In genomic region chr17:38869647-38870258, GRCh38 we compare ENCODE assay signal across 8 cellular contexts. TPM values are rescaled to one million over a fixed set of nuclear protein-coding genes. Genes with fewer than 3 reads are reported as not detected.
DNase-seq lines count a peak whose midpoint lies in the region; ATAC-seq, FAIRE-seq and TF ChIP-seq lines count a peak whose summit lies in the region.

A gene with protein sequence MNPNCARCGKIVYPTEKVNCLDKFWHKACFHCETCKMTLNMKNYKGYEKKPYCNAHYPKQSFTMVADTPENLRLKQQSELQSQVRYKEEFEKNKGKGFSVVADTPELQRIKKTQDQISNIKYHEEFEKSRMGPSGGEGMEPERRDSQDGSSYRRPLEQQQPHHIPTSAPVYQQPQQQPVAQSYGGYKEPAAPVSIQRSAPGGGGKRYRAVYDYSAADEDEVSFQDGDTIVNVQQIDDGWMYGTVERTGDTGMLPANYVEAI (plus strand): TSS chr17:38870058. CDS start chr17:38870190, 132 bp downstream.

- peak within 1 kb of the TSS; percentile 99 for H3K4me3 ChIP-seq in CD8-positive, alpha-beta T cell (ENCODE audit: low read depth, low read length)
- H3K4me3 ChIP-seq in OCI-LY7 (ENCODE audit: low read depth, low read length, poor library complexity, severe bottlenecking) (peak within 1 kb of the TSS; percentile 98), mononuclear cell (ENCODE audit: low read length) (peak within 1 kb of the TSS; percentile 100)

- H3K9me3 Mint-ChIP-seq in CD8-positive, alpha-beta T cell, result no peaks in the 10 kb centered on the region

- peaks cover 48% of the 10 kb centered on the region for H3K4me1 ChIP-seq in CD8-positive, alpha-beta T cell (ENCODE audit: insufficient read depth, low read length)
- H3K4me1 ChIP-seq in OCI-LY7 (ENCODE audit: insufficient read depth, low read length, poor library complexity, severe bottlenecking), result peaks cover 62% of the 10 kb centered on the region
- H3K4me1 ChIP-seq in mononuclear cell (ENCODE audit: insufficient read depth, low read length), result peaks cover 56% of the 10 kb centered on the region

- H2AFZ ChIP-seq in OCI-LY7 (ENCODE audit: low read length), result peak within 1 kb of the TSS; percentile 40; the same call in 1 of the 2 replicates

- peaks cover 19% of the 10 kb centered on the region for H3K36me3 Mint-ChIP-seq in CD8-positive, alpha-beta T cell

- H3K4me2 ChIP-seq in OCI-LY7 (ENCODE audit: low read length), result peak within 1 kb of the TSS; percentile 95

- ATAC-seq in CD8-positive, alpha-beta T cell, result peak; percentile 66
- peak; percentile 47 for ATAC-seq in GM19463 (IDR thresholded peaks at IDR 0.05; ENCODE audit: unreplicated experiment)

- H3K9me3 ChIP-seq in CD8-positive, alpha-beta T cell (ENCODE audit: low read length), result no peaks in the 10 kb centered on the region
- H3K9me3 ChIP-seq in OCI-LY7 (ENCODE audit: low read length) (no peaks in the 10 kb centered on the region), mononuclear cell (ENCODE audit: low read depth, low read length) (no peaks in the 10 kb centered on the region)

- no peak for TF ChIP-seq CTCF in CD8-positive, alpha-beta T cell (IDR thresholded peaks at IDR 0.05)
- no peak for TF ChIP-seq CTCF in OCI-LY7 (conservative IDR thresholded peaks at IDR 0.05; ENCODE audit: low read length)

- H3K4me1 Mint-ChIP-seq in CD8-positive, alpha-beta T cell (ENCODE audit: low read depth), result peaks cover 60% of the 10 kb centered on the region

- peaks cover 16% of the 10 kb centered on the region; the same call in 1 of the 2 replicates for H4K20me1 ChIP-seq in OCI-LY7 (ENCODE audit: insufficient read depth, low read length)

- peak within 1 kb of the TSS; percentile 79 for H3K27ac ChIP-seq in CD8-positive, alpha-beta T cell (ENCODE audit: low read depth, low read length)
- peak within 1 kb of the TSS; percentile 91 for H3K27ac ChIP-seq in OCI-LY7 (ENCODE audit: low read depth, low read length, poor library complexity, severe bottlenecking)

- peak within 1 kb of the TSS; percentile 99 for H3K4me3 Mint-ChIP-seq in CD8-positive, alpha-beta T cell

- peak; percentile 98 for FAIRE-seq in HTR-8/SVneo (lab: Jason Lieb, UNC)

- no peaks in the 10 kb centered on the region for H3K9me2 ChIP-seq in OCI-LY7 (ENCODE audit: insufficient read depth, low read length)

- intact Hi-C loops in CD8-positive, alpha-beta T cell (cut with DNase I, micrococcal nuclease), result loop anchor here (1.0 to 10.0 kb wide), 12 partner anchors 16 to 284 kb away; partner anchors contain the start of genes FBXO47 (in 2 of the 2), PSMB3 (in 2 of the 2), RPL23 (in 2 of the 2) and CWC25 (in 1 of the 2)
- intact Hi-C loops in OCI-LY7 (cut with micrococcal nuclease; ENCODE audit: unreplicated experiment), result loop anchor here (1.0 to 10.0 kb wide), 8 partner anchors 29 to 167 kb away; partner anchors contain the start of genes CWC25, FBXO47 and PSMB3

- peak; percentile 79 to 96 (median 85) for DNase-seq in CD8-positive, alpha-beta T cell
- DNase-seq in HTR-8/SVneo (ENCODE audit: insufficient read length, low spot score), result peak; percentile 90
- DNase-seq in OCI-LY7 (ENCODE audit: low spot score), result peak; percentile 94
- peak; percentile 77 for DNase-seq in activated T-cell treated with anti-CD3 and anti-CD28 coated beads for 1 hour (ENCODE audit: low read depth)
- peak; percentile 85 for DNase-seq in epidermal melanocyte (ENCODE audit: insufficient read length, low spot score)
- DNase-seq in stimulated activated CD8-positive, alpha-beta memory T cell treated with anti-CD3 and anti-CD28 coated beads, Interleukin-4, amount 100 ng/mL, for 1 hour (ENCODE audit: low read depth in 2 of 2, low spot score in 1 of 2), result peak; percentile 74 to 80

- H3K79me2 ChIP-seq in OCI-LY7 (ENCODE audit: insufficient read depth, low read depth, low read length), result peaks cover 46% of the 10 kb centered on the region

- no TSS peak for BruUV-seq in OCI-LY7 (replicated peaks; lab: Mats Ljungman, UMichigan)

- H3K27me3 ChIP-seq in CD8-positive, alpha-beta T cell (ENCODE audit: insufficient read depth, low read length), result no peaks in the 10 kb centered on the region
- no peaks in the 10 kb centered on the region for H3K27me3 ChIP-seq in mononuclear cell (ENCODE audit: insufficient read depth, low read length)

- H3K27me3 Mint-ChIP-seq in CD8-positive, alpha-beta T cell (ENCODE audit: low read depth), result no peaks in the 10 kb centered on the region

- peak within 1 kb of the TSS; percentile 97 for H3K27ac Mint-ChIP-seq in CD8-positive, alpha-beta T cell

- H3K36me3 ChIP-seq in CD8-positive, alpha-beta T cell (ENCODE audit: insufficient read depth, low read length), result no peaks in the 10 kb centered on the region
- peaks cover 27% of the 10 kb centered on the region; the same call in 1 of the 2 replicates for H3K36me3 ChIP-seq in OCI-LY7 (ENCODE audit: insufficient read depth, low read length)

- CTCF ChIA-PET in CD8-positive, alpha-beta T cell (lab: Charles Lee), result interaction anchor here (0.8 to 6.8 kb wide), 14 partner anchors 8 to 283 kb away, joined by 3 to 31 read pairs (median 4); partner anchors contain the start of genes FBXO47, LASP1NB and RPL23
- CTCF ChIA-PET in OCI-LY7 (lab: Charles Lee; ENCODE audit: unreplicated experiment), result interaction anchor here (0.6 to 1.4 kb wide), 4 partner anchors 8 to 283 kb away, joined by 3 to 4 read pairs (median 3); no protein-coding TSS in a partner anchor

- POLR2A ChIA-PET in CD8-positive, alpha-beta T cell (lab: Charles Lee), result interaction anchor here (0.7 to 5.1 kb wide), 29 partner anchors 10 to 330 kb away, joined by 3 to 52 read pairs (median 5); partner anchors contain the start of genes CWC25, FBXO47, LASP1NB and PLXDC1
- POLR2A ChIA-PET in OCI-LY7 (lab: Charles Lee), result interaction anchor here (0.6 to 5.5 kb wide), 7 partner anchors 8 to 165 kb away, joined by 3 to 56 read pairs (median 4); partner anchors contain the start of genes CWC25, PIP4K2B and RPL23

RNA-seq across cellular contexts. Expression of the gene that starts here (rescaled TPM):
- total RNA-seq in CD8-positive, alpha-beta T cell, result 10 to 100 TPM; 51.6 to 57.1 TPM
- 44.3 and 48.6 TPM in 2 replicates for total RNA-seq in OCI-LY7 (2014; rRNA removed; shearing (Covaris generic))
- total RNA-seq in OCI-LY7 (2022) (101 and 110 TPM in 2 replicates), mononuclear cell (103 TPM)

Comparison
In these comparisons a context has a peak if more than half of its experiments do, and no peak if none do; other contexts are left out.
1. Peak in every context shown above with its lines: DNase-seq, ATAC-seq, H3K4me3 ChIP-seq and H3K27ac ChIP-seq.